1 cellular context compared by ENCODE assay signal in genomic region chr17:74922694-74923537, GRCh38.
TF ChIP-seq lines count a peak whose summit lies in the region.

USH1G (minus strand) TSS chr17:74923255; CDS start chr17:74923073, 182 bp downstream.

TF ChIP-seq in K562, 482 proteins besides CTCF, POLR2A, EP300 and RAD21 (continued from another document):
- no peak for TF ChIP-seq UBTF (IDR thresholded peaks at IDR 0.05; ENCODE audit: borderline replicate concordance in 1 of 2, low read depth in 2 of 2, low read length in 2 of 2)
- TF ChIP-seq TOE1 (IDR thresholded peaks at IDR 0.05; ENCODE audit: borderline replicate concordance) = peak; percentile 84
- TF ChIP-seq TOE1 (CRISPR knock-in tag; IDR thresholded peaks at IDR 0.05; ENCODE audit: borderline replicate concordance, low read depth) = no peak
- TF ChIP-seq KDM2B (CRISPR knock-in tag; IDR thresholded peaks at IDR 0.05) = peak; percentile 43; the same call in 1 of the 2 replicates
- TF ChIP-seq ZBTB17 (CRISPR knock-in tag; IDR thresholded peaks at IDR 0.05) = no peak
- TF ChIP-seq GABPA (tag; conservative IDR thresholded peaks at IDR 0.05; ENCODE audit: low read depth) = no peak
- TF ChIP-seq KDM5B (IDR thresholded peaks at IDR 0.05; ENCODE audit: insufficient replicate concordance, low read depth, low read length) = peak; percentile 25
- TF ChIP-seq, protein P1, sequence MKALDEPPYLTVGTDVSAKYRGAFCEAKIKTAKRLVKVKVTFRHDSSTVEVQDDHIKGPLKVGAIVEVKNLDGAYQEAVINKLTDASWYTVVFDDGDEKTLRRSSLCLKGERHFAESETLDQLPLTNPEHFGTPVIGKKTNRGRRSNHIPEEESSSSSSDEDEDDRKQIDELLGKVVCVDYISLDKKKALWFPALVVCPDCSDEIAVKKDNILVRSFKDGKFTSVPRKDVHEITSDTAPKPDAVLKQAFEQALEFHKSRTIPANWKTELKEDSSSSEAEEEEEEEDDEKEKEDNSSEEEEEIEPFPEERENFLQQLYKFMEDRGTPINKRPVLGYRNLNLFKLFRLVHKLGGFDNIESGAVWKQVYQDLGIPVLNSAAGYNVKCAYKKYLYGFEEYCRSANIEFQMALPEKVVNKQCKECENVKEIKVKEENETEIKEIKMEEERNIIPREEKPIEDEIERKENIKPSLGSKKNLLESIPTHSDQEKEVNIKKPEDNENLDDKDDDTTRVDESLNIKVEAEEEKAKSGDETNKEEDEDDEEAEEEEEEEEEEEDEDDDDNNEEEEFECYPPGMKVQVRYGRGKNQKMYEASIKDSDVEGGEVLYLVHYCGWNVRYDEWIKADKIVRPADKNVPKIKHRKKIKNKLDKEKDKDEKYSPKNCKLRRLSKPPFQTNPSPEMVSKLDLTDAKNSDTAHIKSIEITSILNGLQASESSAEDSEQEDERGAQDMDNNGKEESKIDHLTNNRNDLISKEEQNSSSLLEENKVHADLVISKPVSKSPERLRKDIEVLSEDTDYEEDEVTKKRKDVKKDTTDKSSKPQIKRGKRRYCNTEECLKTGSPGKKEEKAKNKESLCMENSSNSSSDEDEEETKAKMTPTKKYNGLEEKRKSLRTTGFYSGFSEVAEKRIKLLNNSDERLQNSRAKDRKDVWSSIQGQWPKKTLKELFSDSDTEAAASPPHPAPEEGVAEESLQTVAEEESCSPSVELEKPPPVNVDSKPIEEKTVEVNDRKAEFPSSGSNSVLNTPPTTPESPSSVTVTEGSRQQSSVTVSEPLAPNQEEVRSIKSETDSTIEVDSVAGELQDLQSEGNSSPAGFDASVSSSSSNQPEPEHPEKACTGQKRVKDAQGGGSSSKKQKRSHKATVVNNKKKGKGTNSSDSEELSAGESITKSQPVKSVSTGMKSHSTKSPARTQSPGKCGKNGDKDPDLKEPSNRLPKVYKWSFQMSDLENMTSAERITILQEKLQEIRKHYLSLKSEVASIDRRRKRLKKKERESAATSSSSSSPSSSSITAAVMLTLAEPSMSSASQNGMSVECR (CRISPR knock-in tag; IDR thresholded peaks at IDR 0.05) = no peak
- TF ChIP-seq CAMTA2 (CRISPR knock-in tag; conservative IDR thresholded peaks at IDR 0.05) = no peak
- TF ChIP-seq SIRT6 (IDR thresholded peaks at IDR 0.05; ENCODE audit: low read depth, low read length) = no peak
- TF ChIP-seq RBM15 (IDR thresholded peaks at IDR 0.05; ENCODE audit: insufficient read depth, low read length) = no peak
- TF ChIP-seq MAZ (CRISPR knock-in tag; conservative IDR thresholded peaks at IDR 0.05 in 1 of 2, IDR thresholded peaks at IDR 0.05 in 1 of 2) = peak in 1 of 2 experiments; percentile 66; a peak in 3 of 4 replicates
- no peak for TF ChIP-seq TCF3 (CRISPR knock-in tag; IDR thresholded peaks at IDR 0.05)
- no peak for TF ChIP-seq ZNF232 (CRISPR knock-in tag; IDR thresholded peaks at IDR 0.05)
- 0 out of 2 replicates have a peak, but pooled peaks have one; percentile 36 for TF ChIP-seq FOXM1 (IDR thresholded peaks at IDR 0.05; ENCODE audit: low read depth)
- no peak for TF ChIP-seq FOXM1 (CRISPR knock-in tag; IDR thresholded peaks at IDR 0.05; ENCODE audit: low read depth)
- TF ChIP-seq RBM39 (optimal IDR thresholded peaks at IDR 0.05; ENCODE audit: low read depth, low read length) = no peak
- TF ChIP-seq YY1 (IDR thresholded peaks at IDR 0.05; ENCODE audit: borderline replicate concordance in 1 of 3, control insufficient read depth in 1 of 3, extremely low read depth in 1 of 3, insufficient read depth in 3 of 3, insufficient read length in 1 of 3, insufficient replicate concordance in 2 of 3, low read depth in 1 of 3, low read length in 2 of 3) = peak in 1 of 3 experiments; percentile 17
- no peak for TF ChIP-seq NR2C2 (CRISPR knock-in tag; IDR thresholded peaks at IDR 0.05)
- TF ChIP-seq NR2C2 (tag; IDR thresholded peaks at IDR 0.05) = 0 out of 2 replicates have a peak, but pooled peaks have one; percentile 2
- TF ChIP-seq PRDM10 (IDR thresholded peaks at IDR 0.05; ENCODE audit: partially characterized antibody) = peak; percentile 84
- peak; percentile 70 for TF ChIP-seq EGR1 (conservative IDR thresholded peaks at IDR 0.05)
TF ChIP-seq in K562: peak in this region for 20.
